Comparison of ENCODE assay signal across 24 cellular contexts in the genomic region with DNA sequence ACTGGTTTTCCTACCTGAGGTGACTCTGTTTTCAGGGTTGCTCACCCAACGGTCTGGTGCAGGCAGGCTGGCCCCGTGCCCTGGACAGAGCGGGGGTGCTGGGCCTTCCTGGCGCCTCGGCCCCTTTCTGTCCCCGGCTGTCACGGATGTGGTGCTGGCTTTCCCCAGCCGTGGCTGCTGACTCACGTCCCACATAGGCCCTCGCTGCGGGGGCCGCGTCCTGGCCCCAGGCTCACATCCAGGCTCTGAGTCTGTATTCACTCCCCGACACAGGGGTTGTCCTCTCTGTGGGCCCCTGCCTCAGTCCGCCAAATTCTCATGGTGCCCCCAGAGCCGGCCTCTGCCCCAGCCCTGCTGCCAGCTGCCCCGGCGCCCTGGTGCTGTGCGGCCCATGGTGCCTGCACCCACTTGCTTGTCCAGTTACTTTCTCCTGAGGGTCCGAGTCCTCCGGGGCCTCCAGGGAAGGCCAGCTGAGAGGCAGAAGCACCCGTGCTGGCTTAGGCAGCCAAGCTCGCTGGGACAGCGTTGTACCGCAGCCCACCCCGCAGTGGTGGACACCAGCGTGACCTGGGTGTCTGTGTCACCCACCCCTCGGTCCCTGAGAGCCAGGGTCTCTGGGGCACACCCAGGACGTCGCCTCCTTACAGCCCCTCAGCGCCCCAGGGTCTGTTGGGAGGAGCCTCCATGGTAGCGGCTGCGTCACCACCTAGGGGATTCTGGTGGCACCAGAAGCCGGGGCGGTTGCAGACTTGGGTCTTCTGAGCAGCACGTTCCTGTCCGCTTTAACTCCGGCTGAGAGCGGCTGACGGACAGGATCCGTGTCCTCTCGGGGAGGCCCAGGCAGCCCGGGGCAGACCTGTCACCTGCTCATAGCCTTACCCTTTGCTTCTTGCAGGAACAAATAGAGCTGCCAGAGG. TPM values are rescaled to one million over a fixed set of nuclear protein-coding genes. Genes with fewer than 3 reads are reported as not detected.
DNase-seq lines count a peak whose midpoint lies in the region; ATAC-seq and TF ChIP-seq lines count a peak whose summit lies in the region.
"Had no signal": no experiment of that assay in that cellular context is flagged by ENCODE, and none has a peak within 500 bp of the region (broad histone marks: within the 10 kb centered on the region; RNA-seq: fewer than 3 reads in every experiment).

No MANE protein-coding gene starts in this region.

- peaks cover 0 to 58% (median 11%) of the 10 kb centered on the region in 3 experiments for H3K36me3 ChIP-seq in naive thymus-derived CD4-positive, alpha-beta T cell (ENCODE audit: control insufficient read depth in 2 of 3, insufficient read depth in 3 of 3, low read length in 3 of 3)

- H3K4me1 ChIP-seq in naive thymus-derived CD4-positive, alpha-beta T cell (ENCODE audit: control insufficient read depth in 2 of 2, insufficient read depth in 2 of 2, low read length in 2 of 2): peaks cover 0 to 4% of the 10 kb centered on the region in 2 donors

- peak; percentile 19 for DNase-seq in GM10266 (ENCODE audit: extremely low spot score)
- peak; percentile 23 to 38 for DNase-seq in Kasumi-1 (lab: John Stamatoyannopoulos, UW)
- peak; percentile 88 for DNase-seq in astrocyte of the hippocampus (ENCODE audit: low read depth, low spot score)
- DNase-seq in naive thymus-derived CD4-positive, alpha-beta T cell: no peak
- no peak for DNase-seq in NCI-H2171 (lab: John Stamatoyannopoulos, UW)
- DNase-seq in NCI-H526 (lab: John Stamatoyannopoulos, UW): no peak
- DNase-seq in activated T-cell treated with anti-CD3 and anti-CD28 coated beads, Interleukin-2, amount 50 U/mL, for 24 hours: no peak
- DNase-seq: activated gamma-delta T cell treated with Interleukin-2 at 50 U/mL for 16 hours, amygdala, Calu3, NCI-H1048, NCI-H2081 treated with DMSO at 0.1 percent for 48 hours, NCI-H524, nephron progenitor cell, SIG-M5, testis had no signal

- peaks cover 7 to 23% (median 14%) of the 10 kb centered on the region in 7 donors for H3K4me1 Mint-ChIP-seq in naive thymus-derived CD4-positive, alpha-beta T cell
- peaks cover 16% of the 10 kb centered on the region for H3K4me1 Mint-ChIP-seq in activated T-cell treated with anti-CD3 and anti-CD28 coated beads, Interleukin-2, amount 50 U/mL, for 24 hours (ENCODE audit: low read depth)

- no peaks in the 10 kb centered on the region for H3K9me3 ChIP-seq in naive thymus-derived CD4-positive, alpha-beta T cell (ENCODE audit: control insufficient read depth in 2 of 3, low read length in 3 of 3)
- H3K9me3 ChIP-seq: prostate gland, testis had no signal

- POLR2A ChIA-PET in naive thymus-derived CD4-positive, alpha-beta T cell (lab: Charles Lee): no interaction called here

- no peaks in the 10 kb centered on the region for H3K27me3 ChIP-seq in naive thymus-derived CD4-positive, alpha-beta T cell (ENCODE audit: control insufficient read depth in 2 of 2, insufficient read depth in 2 of 2, low read length in 2 of 2)
- H3K27me3 ChIP-seq: testis had no signal

- H3K36me3 Mint-ChIP-seq in naive thymus-derived CD4-positive, alpha-beta T cell: peaks cover 0 to 9% (median 4%) of the 10 kb centered on the region in 5 donors
- peaks cover 57% of the 10 kb centered on the region for H3K36me3 Mint-ChIP-seq in activated T-cell treated with anti-CD3 and anti-CD28 coated beads, Interleukin-2, amount 50 U/mL, for 24 hours (ENCODE audit: low read depth)

- H3K27ac Mint-ChIP-seq in naive thymus-derived CD4-positive, alpha-beta T cell: no peak overlapping the region
- H3K27ac Mint-ChIP-seq in activated T-cell treated with anti-CD3 and anti-CD28 coated beads, Interleukin-2, amount 50 U/mL, for 24 hours: no peak overlapping the region
- H3K27ac Mint-ChIP-seq: B cell; GM23338; memory B cell; nephron progenitor cell; T-helper 2 cell treated with Interferon-gamma antibody and Interleukin-4, amounts not matched to agents 5 μg/mL and 100 μg/mL, for 36 hours had no signal

- H3K9me3 Mint-ChIP-seq in naive thymus-derived CD4-positive, alpha-beta T cell: no peaks in the 10 kb centered on the region
- H3K9me3 Mint-ChIP-seq in activated T-cell treated with anti-CD3 and anti-CD28 coated beads, Interleukin-2, amount 50 U/mL, for 24 hours: no peaks in the 10 kb centered on the region
- H3K9me3 Mint-ChIP-seq: GM23338; IgD-negative memory B cell; memory B cell; nephron progenitor cell; T-helper 2 cell treated with Interferon-gamma antibody and Interleukin-4, amounts not matched to agents 5 μg/mL and 100 μg/mL, for 36 hours had no signal

- peaks cover 0 to 13% (median 0%) of the 10 kb centered on the region in 5 donors for H3K27me3 Mint-ChIP-seq in naive thymus-derived CD4-positive, alpha-beta T cell
- H3K27me3 Mint-ChIP-seq in activated T-cell treated with anti-CD3 and anti-CD28 coated beads, Interleukin-2, amount 50 U/mL, for 24 hours: peaks cover 12% of the 10 kb centered on the region
- H3K27me3 Mint-ChIP-seq: memory B cell had no signal

- TF ChIP-seq CTCF in GM10266 (IDR thresholded peaks at IDR 0.05; ENCODE audit: control insufficient read depth, insufficient read depth, low read depth, missing control alignments): no peak

- no peak overlapping the region for H3K4me3 ChIP-seq in naive thymus-derived CD4-positive, alpha-beta T cell (ENCODE audit: low read length)
- H3K4me3 ChIP-seq: GM12878, GM23338, prostate gland, testis had no signal

- ATAC-seq in naive thymus-derived CD4-positive, alpha-beta T cell: peak; percentile 26
- no peak for ATAC-seq in HG02571 (IDR thresholded peaks at IDR 0.05; ENCODE audit: unreplicated experiment)
- ATAC-seq: GM12878, GM23338 had no signal

- no peak overlapping the region for H3K4me3 Mint-ChIP-seq in naive thymus-derived CD4-positive, alpha-beta T cell
- H3K4me3 Mint-ChIP-seq in activated T-cell treated with anti-CD3 and anti-CD28 coated beads, Interleukin-2, amount 50 U/mL, for 24 hours: no peak overlapping the region
- H3K4me3 Mint-ChIP-seq: B cell; GM23338; IgD-negative memory B cell; memory B cell; nephron progenitor cell; T-helper 2 cell treated with Interferon-gamma antibody and Interleukin-4, amounts not matched to agents 5 μg/mL and 100 μg/mL, for 36 hours had no signal

- intact Hi-C loops in naive thymus-derived CD4-positive, alpha-beta T cell (cut with micrococcal nuclease): no loop called here

- CTCF ChIA-PET in naive thymus-derived CD4-positive, alpha-beta T cell (lab: Charles Lee): interaction anchor here (1.1 kb wide), 1 partner anchor 104 kb away, joined by 3 read pairs; no protein-coding TSS in a partner anchor

- H3K27ac ChIP-seq in naive thymus-derived CD4-positive, alpha-beta T cell (ENCODE audit: low read depth, low read length): no peak overlapping the region
- H3K27ac ChIP-seq: prostate gland, testis had no signal

RNA-seq across cellular contexts. Expression of a gene that starts 6.1 kb away (rescaled TPM):
- 10 to 100 TPM; 26.4 to 49.9 (median 41.7) TPM for total RNA-seq in naive thymus-derived CD4-positive, alpha-beta T cell
- 10 to 100 TPM; 49.8 to 55.4 TPM for polyA plus RNA-seq in naive thymus-derived CD4-positive, alpha-beta T cell

RNA-seq across cellular contexts. Expression of a gene that starts 37.2 kb away (rescaled TPM):
- total RNA-seq in naive thymus-derived CD4-positive, alpha-beta T cell: 10 to 100 TPM in 3 of 5 experiments, 1 to 10 TPM in 2; 7.3 to 13.7 (median 12.3) TPM
- 1 to 10 TPM; 3.2 to 4.9 TPM for polyA plus RNA-seq in naive thymus-derived CD4-positive, alpha-beta T cell

Comparison
In these comparisons a context has a peak if more than half of its experiments do, and no peak if none do; other contexts are left out.
1. DNase-seq: peak in GM10266 (single experiment), Kasumi-1 (2 of 2) and astrocyte of the hippocampus (single experiment); none in naive thymus-derived CD4-positive, alpha-beta T cell (0 of 9), NCI-H2171 (single experiment), NCI-H526 (0 of 2) and activated T-cell treated with anti-CD3 and anti-CD28 coated beads, Interleukin-2, amount 50 U/mL, for 24 hours (single experiment).